Comparison of ENCODE assay signal across 8 cellular contexts in genomic region chr1:14100444-14100843, GRCh38.
"Had no signal": no experiment of that assay in that cellular context is flagged by ENCODE, and none has a peak within 500 bp of the region (broad histone marks: within the 10 kb centered on the region; RNA-seq: fewer than 3 reads in every experiment).

No MANE protein-coding gene starts in this region.

- H3K4me3 Mint-ChIP-seq: GM23338, HFFc6 had no signal

- H3K4me3 ChIP-seq: GM23248, GM23338, HAP-1 had no signal

- H2AFZ ChIP-seq: GM23248, GM23338 had no signal

- H3K27ac Mint-ChIP-seq: GM23338, HFFc6 had no signal

- ATAC-seq: GM23338, HCT116 had no signal

- H3K4me2 ChIP-seq: GM23338 had no signal

- H3K27ac ChIP-seq: GM23248 had no signal

- H3K4me1 ChIP-seq: HAP-1 had no signal

- H3K9ac ChIP-seq: GM23248 had no signal

- DNase-seq: GM23248, GOT3, H7, HCEC 1CT, HFFc6 had no signal

- H3K9me3 Mint-ChIP-seq: GM23338 had no signal

- H3K9me3 ChIP-seq: HAP-1 had no signal

- H3K36me3 ChIP-seq: HAP-1 had no signal
